ENCODE assay signal across 11 cellular contexts in the genomic region with DNA sequence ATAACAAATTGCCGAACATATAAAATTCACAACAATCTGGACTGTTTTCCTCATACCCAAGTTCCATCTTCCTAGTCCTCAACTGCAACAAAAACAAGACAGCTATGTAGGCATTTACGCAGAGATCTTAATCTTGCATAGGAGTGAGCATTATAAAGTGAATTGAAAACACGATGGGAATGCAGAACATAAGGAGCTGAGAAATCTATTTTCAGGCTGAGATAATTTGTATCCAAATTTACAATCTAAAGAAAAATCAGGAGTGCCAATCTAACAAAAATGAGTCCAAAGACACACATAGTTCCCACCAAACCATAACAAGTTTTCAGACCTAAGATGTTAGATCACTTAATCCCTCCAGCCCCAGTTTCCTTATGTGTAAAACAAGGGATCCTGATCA. TPM values are rescaled to one million over a fixed set of nuclear protein-coding genes. Genes with fewer than 3 reads are reported as not detected.
DNase-seq lines count a peak whose midpoint lies in the region; ATAC-seq and TF ChIP-seq lines count a peak whose summit lies in the region.
"Had no signal": no experiment of that assay in that cellular context is flagged by ENCODE, and none has a peak within 500 bp of the region (broad histone marks: within the 10 kb centered on the region; RNA-seq: fewer than 3 reads in every experiment).

No MANE protein-coding gene starts in this region.

- 0 out of 2 replicates have a peak, but pooled peaks cover 7% of the 10 kb centered on the region for H3F3A ChIP-seq in SU-DHL-6 (ENCODE audit: insufficient read depth)

- H3K27me3 ChIP-seq in SU-DHL-6 (ENCODE audit: low read length) (no peaks in the 10 kb centered on the region), skeletal muscle tissue (ENCODE audit: control insufficient read depth in 3 of 3, insufficient read depth in 3 of 3, low read length in 3 of 3) (no peaks in the 10 kb centered on the region)

- intact Hi-C loops in activated CD4-positive, alpha-beta T cell treated with anti-CD3 and anti-CD28 coated beads for 36 hours (cut with DNase I, micrococcal nuclease), result loop anchor here (10.0 kb wide), 2 partner anchors 861 to 951 kb away; partner anchors contain the start of genes AP4B1 (in 1 of the 2), DCLRE1B (in 1 of the 2) and RSBN1 (in 1 of the 2)

- TF ChIP-seq CTCF in SU-DHL-6 (IDR thresholded peaks at IDR 0.05; ENCODE audit: insufficient read depth, low read length, poor library complexity, severe bottlenecking), result no peak
- TF ChIP-seq CTCF in fibroblast of pulmonary artery (IDR thresholded peaks at IDR 0.05; ENCODE audit: low read length, missing control alignments), result no peak

- H3K36me3 ChIP-seq in SU-DHL-6 (ENCODE audit: low read length), result peaks cover 6% of the 10 kb centered on the region; the same call in 1 of the 2 replicates
- no peaks in the 10 kb centered on the region for H3K36me3 ChIP-seq in skeletal muscle tissue (ENCODE audit: control insufficient read depth in 3 of 3, insufficient read depth in 3 of 3, low read length in 3 of 3)

- DNase-seq in activated CD4-positive, alpha-beta T cell treated with anti-CD3 and anti-CD28 coated beads for 36 hours, result no peak
- DNase-seq in activated CD4-positive, alpha-beta T cell treated with anti-CD3 and anti-CD28 coated beads for 48 hours, result no peak
- DNase-seq in fibroblast of pulmonary artery (ENCODE audit: low read depth) (no peak), NCI-H146 treated with DMSO at 0.1 percent for 48 hours (lab: John Stamatoyannopoulos, UW; ENCODE audit: unreplicated experiment) (no peak)
- DNase-seq: NCI-H1694; stimulated activated CD8-positive, alpha-beta memory T cell treated with anti-CD3 and anti-CD28 coated beads, Interleukin-4, amount 100 ng/mL, for 48 hours had no signal

- H3K4me3 ChIP-seq in SU-DHL-6 (ENCODE audit: insufficient read depth, low read length, poor library complexity, severe bottlenecking), result peak overlapping the region; percentile 66
- peak overlapping the region; percentile 72 for H3K4me3 ChIP-seq in fibroblast of pulmonary artery (replicated peaks; ENCODE audit: low read depth, low read length)
- H3K4me3 ChIP-seq in skeletal muscle tissue (ENCODE audit: low read length in 3 of 3), result peak overlapping the region in 2 of 3 donors; percentile 91 to 92

- H3K79me2 ChIP-seq in SU-DHL-6 (ENCODE audit: insufficient read depth, low read length), result peaks cover 96% of the 10 kb centered on the region

- peak overlapping the region; percentile 74 for H3K4me2 ChIP-seq in SU-DHL-6 (ENCODE audit: low read depth, low read length, poor library complexity, severe bottlenecking)

- peaks cover 46% of the 10 kb centered on the region for H3K4me1 Mint-ChIP-seq in activated CD4-positive, alpha-beta T cell treated with anti-CD3 and anti-CD28 coated beads for 36 hours

- peaks cover 22 to 24% (median 22%) of the 10 kb centered on the region in 3 donors for H3K4me1 ChIP-seq in skeletal muscle tissue (ENCODE audit: control insufficient read depth in 3 of 3, insufficient read depth in 3 of 3, low read length in 3 of 3)

- H2AFZ ChIP-seq in SU-DHL-6 (ENCODE audit: low read depth, low read length, severe bottlenecking), result no peak overlapping the region

- CTCF ChIA-PET in activated CD4-positive, alpha-beta T cell treated with anti-CD3 and anti-CD28 coated beads for 36 hours (lab: Charles Lee), result interaction anchor here (0.8 to 1.9 kb wide), 5 partner anchors 17 to 145 kb away, joined by 3 to 10 read pairs (median 4); partner anchors contain the start of gene LRIG2

- no peaks in the 10 kb centered on the region for H3K9me3 ChIP-seq in SU-DHL-6 (ENCODE audit: insufficient read depth, low read length)
- no peaks in the 10 kb centered on the region for H3K9me3 ChIP-seq in skeletal muscle tissue (ENCODE audit: control insufficient read depth in 3 of 3, low read length in 3 of 3)

- H4K20me1 ChIP-seq in SU-DHL-6 (ENCODE audit: low read depth, low read length), result peaks cover 16% of the 10 kb centered on the region; the same call in 1 of the 2 replicates

- peak overlapping the region; percentile 24 for H3K27ac Mint-ChIP-seq in activated CD4-positive, alpha-beta T cell treated with anti-CD3 and anti-CD28 coated beads for 36 hours

- H3K27me3 Mint-ChIP-seq in activated CD4-positive, alpha-beta T cell treated with anti-CD3 and anti-CD28 coated beads for 36 hours, result no peaks in the 10 kb centered on the region
- H3K27me3 Mint-ChIP-seq: B cell had no signal

- H3K9me3 Mint-ChIP-seq in activated CD4-positive, alpha-beta T cell treated with anti-CD3 and anti-CD28 coated beads for 36 hours (ENCODE audit: low read depth), result no peaks in the 10 kb centered on the region

- H3K4me3 Mint-ChIP-seq in activated CD4-positive, alpha-beta T cell treated with anti-CD3 and anti-CD28 coated beads for 36 hours, result peak overlapping the region; percentile 97

- ATAC-seq in activated CD4-positive, alpha-beta T cell treated with anti-CD3 and anti-CD28 coated beads for 36 hours, result no peak
- ATAC-seq in GM18511 (IDR thresholded peaks at IDR 0.05; ENCODE audit: unreplicated experiment) (no peak), GM18520 (IDR thresholded peaks at IDR 0.05; ENCODE audit: unreplicated experiment) (no peak)

- H3K9me2 ChIP-seq in SU-DHL-6 (replicated peaks; ENCODE audit: insufficient read depth, low read length), result no peaks in the 10 kb centered on the region

- H3K27ac ChIP-seq in SU-DHL-6 (ENCODE audit: low read depth, low read length) (no peak overlapping the region), skeletal muscle tissue (ENCODE audit: low read depth, low read length) (no peak overlapping the region)

- H3K9ac ChIP-seq in SU-DHL-6 (ENCODE audit: low read length) (peak overlapping the region; percentile 92), skeletal muscle tissue (ENCODE audit: low read depth in 1 of 3, low read length in 3 of 3) (peak overlapping the region in 2 of 3 donors; percentile 91 to 98)

- H3K36me3 Mint-ChIP-seq in activated CD4-positive, alpha-beta T cell treated with anti-CD3 and anti-CD28 coated beads for 36 hours (ENCODE audit: low read depth), result peaks cover 48% of the 10 kb centered on the region

- POLR2A ChIA-PET in activated CD4-positive, alpha-beta T cell treated with anti-CD3 and anti-CD28 coated beads for 36 hours (lab: Charles Lee), result interaction anchor here (0.6 kb wide), 2 partner anchors 774 to 1615 kb away, joined by 3 to 8 read pairs; no protein-coding TSS in a partner anchor

RNA-seq across cellular contexts. Expression of gene SLC16A1, which starts 1.9 kb away (rescaled TPM):
- 10 to 100 TPM; 70.0 to 70.4 TPM for total RNA-seq in activated CD4-positive, alpha-beta T cell treated with anti-CD3 and anti-CD28 coated beads for 36 hours
- 40.2 TPM for total RNA-seq in skeletal muscle tissue
